ENCODE assay signal across 8 cellular contexts in the genomic region with DNA sequence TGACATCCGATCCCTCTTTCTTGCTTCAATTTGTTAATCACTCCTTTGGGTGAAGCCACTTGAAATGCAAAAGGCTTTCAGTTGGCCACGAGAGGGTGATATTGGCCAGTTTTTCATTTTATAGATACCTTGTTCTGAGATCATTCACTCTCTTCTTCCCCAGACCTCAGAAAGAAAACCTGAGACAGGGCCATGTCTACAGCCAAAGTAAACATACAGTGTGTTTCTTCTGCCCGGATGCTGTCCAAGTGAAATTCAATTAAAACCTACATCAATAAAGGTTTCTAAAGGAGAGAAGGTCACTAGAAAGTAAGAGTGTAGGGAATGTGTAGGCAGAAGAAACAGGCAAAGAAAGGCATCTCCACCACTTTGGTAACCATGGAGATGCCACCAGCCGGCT. TPM values are rescaled to one million over a fixed set of nuclear protein-coding genes. Genes with fewer than 3 reads are reported as not detected.
A peak's percentile ranks its signal among the peaks of the same experiment; 100 is the strongest.
DNase-seq lines count a peak whose midpoint lies in the region; ATAC-seq, FAIRE-seq and TF ChIP-seq lines count a peak whose summit lies in the region.

No MANE protein-coding gene starts in this region.

- H3K27me3 ChIP-seq in PC-9 (ENCODE audit: insufficient read depth, low read depth) = no peaks in the 10 kb centered on the region
- peaks cover 5% of the 10 kb centered on the region for H3K27me3 ChIP-seq in smooth muscle cell (ENCODE audit: low read depth)

- H3K9ac ChIP-seq in smooth muscle cell (ENCODE audit: low read depth) = no peak overlapping the region

- intact Hi-C loops in PC-9 (cut with micrococcal nuclease; ENCODE audit: unreplicated experiment) = loop anchor here (1.0 kb wide), 5 partner anchors 58 to 495 kb away; no protein-coding TSS in a partner anchor

- H3K79me2 ChIP-seq in PC-9 (ENCODE audit: low read depth) (no peaks in the 10 kb centered on the region), smooth muscle cell (ENCODE audit: low read depth) (no peaks in the 10 kb centered on the region)

- H3F3A ChIP-seq in PC-9 (ENCODE audit: insufficient read depth, low read depth) = no peaks in the 10 kb centered on the region; the same call in 1 of the 2 replicates
- H3F3A ChIP-seq in smooth muscle cell (ENCODE audit: low read depth) = no peaks in the 10 kb centered on the region

- H3K27ac ChIP-seq in PC-9 (no peak overlapping the region), smooth muscle cell (ENCODE audit: low read depth) (no peak overlapping the region)

- H4K20me1 ChIP-seq in PC-9 (ENCODE audit: insufficient read depth) (no peaks in the 10 kb centered on the region), smooth muscle cell (ENCODE audit: low read depth) (no peaks in the 10 kb centered on the region)

- H3K36me3 ChIP-seq in PC-9 (ENCODE audit: low read depth) (no peaks in the 10 kb centered on the region), smooth muscle cell (ENCODE audit: low read depth) (no peaks in the 10 kb centered on the region)

- no peaks in the 10 kb centered on the region for H3K9me2 ChIP-seq in PC-9 (ENCODE audit: insufficient read depth)

- H3K9me3 ChIP-seq in PC-9 (ENCODE audit: insufficient read depth, low read depth) (no peaks in the 10 kb centered on the region), smooth muscle cell (replicated peaks; ENCODE audit: low read depth) (no peaks in the 10 kb centered on the region)

- POLR2A ChIA-PET in PC-9 (lab: Charles Lee; ENCODE audit: unreplicated experiment) = no interaction called here

- BruUV-seq in PC-9 (replicated peaks; lab: Mats Ljungman, UMichigan) = no TSS peak

- H3K4me1 ChIP-seq in PC-9 (replicated peaks; ENCODE audit: insufficient read depth) = peaks cover 13% of the 10 kb centered on the region
- H3K4me1 ChIP-seq in smooth muscle cell (ENCODE audit: low read depth) = no peaks in the 10 kb centered on the region

- H2AFZ ChIP-seq in PC-9 (no peak overlapping the region), smooth muscle cell (ENCODE audit: low read depth) (no peak overlapping the region)

- peak; percentile 94 for FAIRE-seq in A204.1 (lab: Jason Lieb, UNC)

- CTCF ChIA-PET in PC-9 (lab: Charles Lee) = no interaction called here

- ATAC-seq in HG03135 (IDR thresholded peaks at IDR 0.05; ENCODE audit: unreplicated experiment) = no peak

- DNase-seq in PC-9 = peak; percentile 20 to 46
- peak; percentile 17 for DNase-seq in fibroblast of gingiva (ENCODE audit: low read depth)
- no peak for DNase-seq in smooth muscle cell (lab: John Stamatoyannopoulos, UW; ENCODE audit: unreplicated experiment)
- no peak for DNase-seq in NCI-H1436 (lab: John Stamatoyannopoulos, UW)
- no peak for DNase-seq in GM19238 (ENCODE audit: insufficient read length, low spot score)

- TF ChIP-seq CTCF in GM12872 (IDR thresholded peaks at IDR 0.05; ENCODE audit: insufficient read depth, low read depth, low read length) (peak; percentile 47; the same call in 2 of the 3 replicates), PC-9 (conservative IDR thresholded peaks at IDR 0.05) (peak; percentile 72), smooth muscle cell (IDR thresholded peaks at IDR 0.05; ENCODE audit: borderline replicate concordance, insufficient read depth, poor library complexity, severe bottlenecking) (peak; percentile 77)

- WGBS in smooth muscle cell (ENCODE audit: low lambda C conversion rate) = 51% methylated on average over 4 of the region's 4 CpGs

- H3K4me2 ChIP-seq in PC-9 = no peak overlapping the region
- no peak overlapping the region for H3K4me2 ChIP-seq in smooth muscle cell

- no peak overlapping the region for H3K4me3 ChIP-seq in PC-9
- no peak overlapping the region for H3K4me3 ChIP-seq in smooth muscle cell

RNA-seq across cellular contexts. Expression of gene FMN1, which starts 39.5 kb away (rescaled TPM):
- total RNA-seq in PC-9 (2021) = 19.6 and 25.8 TPM in 2 replicates
- 4.0 and 21.1 TPM in 2 replicates for total RNA-seq in smooth muscle cell
- polyA plus RNA-seq in smooth muscle cell = 0.08 and 1.2 TPM in 2 replicates

Comparison
In these comparisons a context has a peak if more than half of its experiments do, and no peak if none do; other contexts are left out.
1. DNase-seq: peak in PC-9 (2 of 2) and fibroblast of gingiva (single experiment); none in smooth muscle cell (single experiment), NCI-H1436 (single experiment) and GM19238 (single experiment).
2. Peak in every context shown above with its lines, with median percentiles within 50 percentile points of each other: CTCF ChIP-seq.